1 cellular context compared by ENCODE assay signal in the genomic region with DNA sequence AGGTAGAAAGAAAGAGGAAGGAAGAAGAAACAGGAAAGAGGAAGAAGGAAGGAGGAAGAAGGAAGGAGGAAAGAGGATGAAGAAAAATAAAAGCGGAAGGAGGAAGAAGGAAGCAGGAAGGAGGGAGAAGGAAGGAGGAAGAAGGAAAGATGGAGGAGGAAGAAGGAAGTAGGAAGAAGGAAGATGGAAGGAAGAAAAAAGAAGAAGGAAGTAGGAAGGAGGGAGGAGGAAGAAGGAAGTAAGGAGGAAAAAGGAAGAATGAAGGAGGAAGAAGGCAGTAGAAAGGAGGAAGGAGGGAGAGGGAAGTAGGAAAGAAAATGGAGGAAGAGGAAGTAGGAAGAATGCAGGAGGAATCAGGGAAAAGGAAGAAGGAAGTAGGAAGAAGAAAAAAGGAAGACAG.
TF ChIP-seq lines count a peak whose summit lies in the region.

No MANE protein-coding gene starts in this region.

TF ChIP-seq in HEK293, 187 proteins besides CTCF, POLR2A, EP300 and RAD21 (continued from another document):
- 0 out of 2 replicates have a peak, but pooled peaks have one; percentile 21 for TF ChIP-seq ZNF366 (tag by site-specific recombination; conservative IDR thresholded peaks at IDR 0.05)
